Comparison of ENCODE assay signal across 13 cellular contexts in the genomic region with DNA sequence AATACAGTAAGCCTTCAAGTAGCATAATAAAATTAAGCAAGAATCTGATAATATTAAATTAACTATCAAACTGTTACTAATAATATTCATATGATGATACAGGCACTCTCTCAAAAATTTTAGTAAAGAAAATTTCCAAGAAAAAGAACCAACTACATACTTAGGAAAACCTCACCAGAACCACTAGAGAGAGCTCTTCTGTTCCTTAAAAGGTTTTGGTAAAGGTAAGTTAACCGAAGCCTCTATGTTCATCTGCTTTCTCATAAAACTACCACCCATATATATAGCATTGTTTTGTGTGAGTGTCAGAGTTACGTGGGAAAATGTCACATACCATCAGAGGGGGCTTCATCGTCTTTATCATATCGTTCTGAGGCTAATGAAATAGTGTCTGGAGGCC. TPM values are rescaled to one million over a fixed set of nuclear protein-coding genes. Genes with fewer than 3 reads are reported as not detected.
A peak's percentile ranks its signal among the peaks of the same experiment; 100 is the strongest.
DNase-seq lines count a peak whose midpoint lies in the region; ATAC-seq, FAIRE-seq and TF ChIP-seq lines count a peak whose summit lies in the region.
"Had no signal": no experiment of that assay in that cellular context is flagged by ENCODE, and none has a peak within 500 bp of the region (broad histone marks: within the 10 kb centered on the region; RNA-seq: fewer than 3 reads in every experiment).

No MANE protein-coding gene starts in this region.

- no peak overlapping the region for H3K27ac ChIP-seq in H9 (ENCODE audit: insufficient read length, low read depth, low read length)
- H3K27ac ChIP-seq in endothelial cell of umbilical vein (ENCODE audit: insufficient read depth, low read depth, low read length): no peak overlapping the region
- no peak overlapping the region for H3K27ac ChIP-seq in MM.1S (ENCODE audit: low read length)
- H3K27ac ChIP-seq: sigmoid colon had no signal

- no peak overlapping the region for H4K8ac ChIP-seq in H9 (replicated peaks; ENCODE audit: insufficient read length, low read depth, low read length)

- no peaks in the 10 kb centered on the region for H3K23me2 ChIP-seq in H9 (ENCODE audit: insufficient read length, low read depth, low read length, poor library complexity, severe bottlenecking)

- H3K79me2 ChIP-seq in H9 (ENCODE audit: insufficient read depth, low read length): no peaks in the 10 kb centered on the region
- no peaks in the 10 kb centered on the region for H3K79me2 ChIP-seq in endothelial cell of umbilical vein (ENCODE audit: control insufficient read depth, insufficient read depth, low read length)
- H3K79me2 ChIP-seq in MM.1S (ENCODE audit: low read length): no peaks in the 10 kb centered on the region

- H3K56ac ChIP-seq in H9 (ENCODE audit: insufficient read length, low read depth, low read length): no peak overlapping the region

- 0 out of 2 replicates have a peak, but pooled peaks cover 3% of the 10 kb centered on the region for H3F3A ChIP-seq in MM.1S (ENCODE audit: insufficient read depth, low read length)

- no CpG with 5 or more reads among the region's 4 CpGs for WGBS in H9 (ENCODE audit: extremely low coverage, insufficient read length, low lambda C conversion rate)

- H3K36me3 Mint-ChIP-seq in H9 (ENCODE audit: insufficient read depth in 1 of 3, low read depth in 3 of 3): no peaks in the 10 kb centered on the region
- H3K36me3 Mint-ChIP-seq: CD4-positive, CD25-positive, alpha-beta regulatory T cell had no signal

- dilution Hi-C loops in endothelial cell of umbilical vein (cut with MboI; ENCODE audit: extremely low pct_ligation_motif_present, low sequenced_read_pairs): no loop called here

- H2AFZ ChIP-seq in H9 (ENCODE audit: low read length) (no peak overlapping the region), endothelial cell of umbilical vein (ENCODE audit: low read depth, low read length) (no peak overlapping the region), MM.1S (ENCODE audit: low read length) (no peak overlapping the region)

- H3K4me3 ChIP-seq in endothelial cell of umbilical vein (replicated peaks in 1 of 3; ENCODE audit: insufficient read depth in 1 of 3, low read depth in 1 of 3, low read length in 3 of 3) (no peak overlapping the region), MM.1S (ENCODE audit: low read length) (no peak overlapping the region)
- H3K4me3 ChIP-seq: sigmoid colon had no signal

- H2BK5ac ChIP-seq in H9 (ENCODE audit: insufficient read length, low read length): no peak overlapping the region

- no peak overlapping the region for H3T11ph ChIP-seq in H9 (ENCODE audit: low read length)

- H3K27ac Mint-ChIP-seq in H9: no peak overlapping the region
- H3K27ac Mint-ChIP-seq: activated B cell treated with CpG ODN at 0.5 μM for 24 hours; CD4-positive, CD25-positive, alpha-beta regulatory T cell had no signal

- intact Hi-C loops in endothelial cell of umbilical vein (cut with micrococcal nuclease): no loop called here

- peak; percentile 65 for TF ChIP-seq CTCF in H9 (conservative IDR thresholded peaks at IDR 0.05)
- no peak for TF ChIP-seq CTCF in endothelial cell of umbilical vein (IDR thresholded peaks at IDR 0.05; ENCODE audit: extremely low read depth in 1 of 2, insufficient read depth in 1 of 2, low read depth in 1 of 2, low read length in 2 of 2)
- TF ChIP-seq CTCF in MM.1S (IDR thresholded peaks at IDR 0.05; ENCODE audit: low read length): no peak

- no peak for ATAC-seq in GM19397 (IDR thresholded peaks at IDR 0.05; ENCODE audit: unreplicated experiment)
- ATAC-seq in GM21515 (IDR thresholded peaks at IDR 0.05; ENCODE audit: unreplicated experiment): no peak

- H3K9ac ChIP-seq in H9 (ENCODE audit: extremely low read depth, insufficient read length, low read length) (no peak overlapping the region), endothelial cell of umbilical vein (replicated peaks; ENCODE audit: extremely low read depth, insufficient read depth, low read length) (no peak overlapping the region), MM.1S (ENCODE audit: low read length) (no peak overlapping the region)

- TF ChIP-seq POLR2A in endothelial cell of umbilical vein (IDR thresholded peaks at IDR 0.05; ENCODE audit: low read depth, low read length): no peak

- H3K9me3 Mint-ChIP-seq in H9: no peaks in the 10 kb centered on the region
- H3K9me3 Mint-ChIP-seq: activated B cell treated with CpG ODN at 0.5 μM for 24 hours; CD4-positive, CD25-positive, alpha-beta regulatory T cell; central memory CD8-positive, alpha-beta T cell had no signal

- H3K4ac ChIP-seq in H9 (ENCODE audit: low read depth, low read length): no peak overlapping the region

- H2AK5ac ChIP-seq in H9 (ENCODE audit: insufficient read length, low read length): no peak overlapping the region

- no peaks in the 10 kb centered on the region for H3K79me1 ChIP-seq in H9 (ENCODE audit: insufficient read depth, low read depth, low read length, poor library complexity, severe bottlenecking)

- no peak overlapping the region for H2BK12ac ChIP-seq in H9 (ENCODE audit: insufficient read length, low read depth, low read length)

- FAIRE-seq in A204.1 (lab: Jason Lieb, UNC) (peak; percentile 79), endothelial cell of umbilical vein (lab: Jason Lieb, UNC) (peak; percentile 12)

- H3K4me1 ChIP-seq in H9 (ENCODE audit: insufficient read depth, low read length) (no peaks in the 10 kb centered on the region), endothelial cell of umbilical vein (ENCODE audit: control insufficient read depth, extremely low read depth, insufficient read depth, low read length) (no peaks in the 10 kb centered on the region), MM.1S (ENCODE audit: low read length) (peaks cover 10% of the 10 kb centered on the region; the same call in 1 of the 2 replicates)
- H3K4me1 ChIP-seq: sigmoid colon had no signal

- no peaks in the 10 kb centered on the region for H3K9me1 ChIP-seq in endothelial cell of umbilical vein (replicated peaks; ENCODE audit: control insufficient read depth, extremely low read depth, insufficient read depth, low read length)

- peaks cover 9% of the 10 kb centered on the region for H3K27me3 Mint-ChIP-seq in H9 (ENCODE audit: low read depth)
- H3K27me3 Mint-ChIP-seq: activated B cell treated with CpG ODN at 0.5 μM for 24 hours; CD4-positive, CD25-positive, alpha-beta regulatory T cell; central memory CD8-positive, alpha-beta T cell had no signal

- H3K4me1 Mint-ChIP-seq in H9: no peaks in the 10 kb centered on the region
- H3K4me1 Mint-ChIP-seq: activated B cell treated with CpG ODN at 0.5 μM for 24 hours; CD4-positive, CD25-positive, alpha-beta regulatory T cell; central memory CD8-positive, alpha-beta T cell had no signal

- H3K9me3 ChIP-seq in H9 (ENCODE audit: control insufficient read depth, low read depth, low read length) (no peaks in the 10 kb centered on the region), endothelial cell of umbilical vein (replicated peaks; ENCODE audit: control insufficient read depth, insufficient read depth, low read length) (no peaks in the 10 kb centered on the region), MM.1S (replicated peaks; ENCODE audit: insufficient read depth, low read length) (no peaks in the 10 kb centered on the region)
- H3K9me3 ChIP-seq: sigmoid colon had no signal

- H3K27me3 ChIP-seq in H9 (ENCODE audit: insufficient read depth, low read length) (no peaks in the 10 kb centered on the region), endothelial cell of umbilical vein (ENCODE audit: control insufficient read depth in 2 of 2, insufficient read depth in 2 of 2, low read length in 2 of 2) (no peaks in the 10 kb centered on the region), MM.1S (replicated peaks; ENCODE audit: insufficient read depth, low read length) (no peaks in the 10 kb centered on the region)
- H3K27me3 ChIP-seq: sigmoid colon had no signal

- BruUV-seq in endothelial cell of umbilical vein (replicated peaks; lab: Mats Ljungman, UMichigan): no TSS peak

- no peaks in the 10 kb centered on the region for H3K9me2 ChIP-seq in MM.1S (replicated peaks; ENCODE audit: insufficient read depth, low read length)

- H2BK15ac ChIP-seq in H9 (ENCODE audit: low read depth, low read length): no peak overlapping the region

- H3K14ac ChIP-seq in H9 (ENCODE audit: insufficient read depth, low read length): no peak overlapping the region

- H4K20me1 ChIP-seq in H9 (ENCODE audit: control insufficient read depth, insufficient read depth, insufficient read length) (no peaks in the 10 kb centered on the region), endothelial cell of umbilical vein (replicated peaks; ENCODE audit: control insufficient read depth, extremely low read depth, insufficient read depth, low read length) (no peaks in the 10 kb centered on the region), MM.1S (ENCODE audit: insufficient read depth, low read length) (no peaks in the 10 kb centered on the region)

- no peak overlapping the region for H3K23ac ChIP-seq in H9 (ENCODE audit: insufficient read length, low read depth, low read length)

- H3K18ac ChIP-seq in H9 (ENCODE audit: insufficient read length, low read depth, low read length): no peak overlapping the region

- DNase-seq in H9: no peak
- DNase-seq in OCI-M1 (lab: John Stamatoyannopoulos, UW): peak; percentile 17
- no peak for DNase-seq in endothelial cell of umbilical vein (ENCODE audit: low read depth, low spot score)
- DNase-seq in MM.1S: no peak
- DNase-seq in T-helper 2 cell: no peak
- DNase-seq: activated B cell treated with CpG ODN at 0.5 μM for 24 hours; CD4-positive, CD25-positive, alpha-beta regulatory T cell; head of caudate nucleus; sigmoid colon had no signal

- POLR2A ChIA-PET in endothelial cell of umbilical vein (lab: Charles Lee): no interaction called here

- H2BK120ac ChIP-seq in H9 (ENCODE audit: low read depth, low read length, poor library complexity, severe bottlenecking): no peak overlapping the region

- no peak overlapping the region for H4K91ac ChIP-seq in H9 (ENCODE audit: insufficient read length, low read depth, low read length)

- H3K36me3 ChIP-seq in endothelial cell of umbilical vein (ENCODE audit: control insufficient read depth in 2 of 2, extremely low read depth in 1 of 2, insufficient read depth in 2 of 2, low read length in 2 of 2) (peaks cover 0 to 2% of the 10 kb centered on the region in 2 experiments), MM.1S (replicated peaks; ENCODE audit: insufficient read depth, low read length) (no peaks in the 10 kb centered on the region)
- H3K36me3 ChIP-seq: sigmoid colon had no signal

- no peak overlapping the region for H3K4me3 Mint-ChIP-seq in H9
- H3K4me3 Mint-ChIP-seq: activated B cell treated with CpG ODN at 0.5 μM for 24 hours; CD4-positive, CD25-positive, alpha-beta regulatory T cell; central memory CD8-positive, alpha-beta T cell had no signal

- no peak overlapping the region for H4K5ac ChIP-seq in H9 (ENCODE audit: insufficient read length, low read depth, low read length)

- H3K4me2 ChIP-seq in H9 (ENCODE audit: insufficient read depth, insufficient read length, low read length) (no peak overlapping the region), endothelial cell of umbilical vein (ENCODE audit: insufficient read depth, low read length) (no peak overlapping the region), MM.1S (ENCODE audit: low read depth, low read length) (no peak overlapping the region)

- CTCF ChIA-PET in endothelial cell of umbilical vein (lab: Charles Lee): interaction anchor here (0.6 to 1.1 kb wide), 5 partner anchors 10 to 300 kb away, joined by 3 to 5 read pairs (median 3); partner anchors contain the start of gene HOXA5

- H2BK20ac ChIP-seq in H9 (ENCODE audit: low read depth, low read length, poor library complexity, severe bottlenecking): no peak overlapping the region

RNA-seq across cellular contexts. Expression of gene SKAP2, which starts 20.7 kb away (rescaled TPM):
- total RNA-seq in H9 (2021) (1.9 and 3.2 TPM in 2 replicates), endothelial cell of umbilical vein (27.6 and 30.5 TPM in 2 replicates)
- 2.8 and 4.0 TPM in 2 replicates for polyA plus RNA-seq in endothelial cell of umbilical vein
- polyA plus RNA-seq in endothelial cell of umbilical vein (2011; cell fraction: cytosol; rRNA removed): 5.7 and 7.1 TPM in 2 replicates
- 6.7 and 9.1 TPM in 2 replicates for polyA plus RNA-seq in endothelial cell of umbilical vein (2011; cell fraction: nucleus; rRNA removed)
- 25.6 and 33.4 TPM in 2 replicates for polyA plus RNA-seq in endothelial cell of umbilical vein (2012)
- 6.3 and 12.3 TPM in 2 replicates for polyA minus RNA-seq in endothelial cell of umbilical vein
- 10.8 TPM for polyA minus RNA-seq in endothelial cell of umbilical vein (2011; cell fraction: cytosol; rRNA and poly(A)+ RNA removed)
- 22.7 and 27.5 TPM in 2 replicates for polyA minus RNA-seq in endothelial cell of umbilical vein (2011; cell fraction: nucleus; rRNA and poly(A)+ RNA removed)
